Comparison of ENCODE assay signal across 21 cellular contexts in the genomic region with DNA sequence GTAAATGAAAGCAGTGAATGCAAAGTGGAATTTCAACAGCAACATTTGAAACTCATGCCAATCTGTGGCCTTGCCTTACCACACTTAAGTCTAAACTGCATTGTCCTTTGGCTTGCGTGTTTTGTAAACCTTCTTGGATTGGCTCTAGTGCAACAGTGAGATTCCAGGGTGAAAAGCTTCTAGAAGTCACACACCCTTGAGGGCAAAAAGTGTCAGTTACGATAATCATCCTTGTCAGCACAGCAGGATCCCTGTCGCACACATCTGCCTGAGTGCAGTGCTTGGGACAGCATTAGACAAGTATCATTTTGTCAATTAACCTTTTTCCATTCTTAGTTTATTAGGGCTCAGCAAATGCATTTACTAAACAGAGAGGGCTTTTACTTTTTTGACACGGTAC.
"Had no signal": no experiment of that assay in that cellular context is flagged by ENCODE, and none has a peak within 500 bp of the region (broad histone marks: within the 10 kb centered on the region; RNA-seq: fewer than 3 reads in every experiment).

No MANE protein-coding gene starts in this region.

- H3K36me3 ChIP-seq: heart left ventricle, spleen, tibial nerve had no signal

- H3K27me3 ChIP-seq: spleen, tibial nerve had no signal

- H3K27ac ChIP-seq: heart left ventricle, spleen, tibial nerve, VCaP had no signal

- H3K9me3 ChIP-seq: heart left ventricle, spleen, tibial nerve had no signal

- H3K4me1 ChIP-seq: heart left ventricle, spleen had no signal

- H3K27ac Mint-ChIP-seq: activated CD4-positive, alpha-beta memory T cell treated with anti-CD3 and anti-CD28 coated beads for 36 hours; activated CD4-positive, alpha-beta T cell treated with anti-CD3 and anti-CD28 coated beads, Interleukin-2, amount 10 ng/mL, durations not matched to agents 24 days and 14 days; activated T-cell treated with anti-CD3 and anti-CD28 coated beads, Interleukin-2, amount 50 U/mL, for 24 hours; immature natural killer cell; memory B cell; naive thymus-derived CD4-positive, alpha-beta T cell; T-helper 2 cell treated with Interferon-gamma antibody and Interleukin-4, amounts not matched to agents 5 μg/mL and 100 μg/mL, for 36 hours had no signal

- H3K36me3 Mint-ChIP-seq: activated CD4-positive, alpha-beta memory T cell treated with anti-CD3 and anti-CD28 coated beads for 36 hours; memory B cell; naive thymus-derived CD4-positive, alpha-beta T cell had no signal

- H3K27me3 Mint-ChIP-seq: activated CD4-positive, alpha-beta T cell treated with anti-CD3 and anti-CD28 coated beads, Interleukin-2, amount 10 ng/mL, durations not matched to agents 24 days and 14 days; activated T-cell treated with anti-CD3 and anti-CD28 coated beads, Interleukin-2, amount 50 U/mL, for 24 hours; memory B cell had no signal

- H3K4me1 Mint-ChIP-seq: activated CD4-positive, alpha-beta T cell treated with anti-CD3 and anti-CD28 coated beads, Interleukin-2, amount 10 ng/mL, durations not matched to agents 24 days and 14 days; immature natural killer cell; memory B cell; naive thymus-derived CD4-positive, alpha-beta T cell had no signal

- H3K4me3 ChIP-seq: heart left ventricle, spleen, tibial nerve had no signal

- DNase-seq: activated CD4-positive, alpha-beta memory T cell treated with anti-CD3 and anti-CD28 coated beads for 36 hours; activated CD4-positive, alpha-beta T cell treated with anti-CD3 and anti-CD28 coated beads, Interleukin-2, amount 10 ng/mL, durations not matched to agents 24 days and 14 days; activated CD8-positive, alpha-beta memory T cell treated with anti-CD3 and anti-CD28 coated beads, Interleukin-2, amount 50 U/mL, for 48 hours; activated gamma-delta T cell; activated naive CD4-positive, alpha-beta T cell treated with anti-CD3 and anti-CD28 coated beads, Interleukin-2, amount 50 U/mL, for 16 hours; activated T-cell treated with anti-CD3 and anti-CD28 coated beads, Interleukin-2, amount 50 U/mL, for 24 hours; amniotic stem cell; central memory CD4-positive, alpha-beta T cell; foreskin fibroblast; heart left ventricle; hypothalamus; immature natural killer cell; midbrain; naive thymus-derived CD4-positive, alpha-beta T cell; right cardiac atrium; spleen; stimulated activated naive CD4-positive, alpha-beta T cell treated with Interleukin-2 at 50 U/mL for 16 hours had no signal

- H3K4me3 Mint-ChIP-seq: activated CD4-positive, alpha-beta memory T cell treated with anti-CD3 and anti-CD28 coated beads for 36 hours; activated CD4-positive, alpha-beta T cell treated with anti-CD3 and anti-CD28 coated beads, Interleukin-2, amount 10 ng/mL, durations not matched to agents 24 days and 14 days; activated T-cell treated with anti-CD3 and anti-CD28 coated beads, Interleukin-2, amount 50 U/mL, for 24 hours; immature natural killer cell; memory B cell; naive thymus-derived CD4-positive, alpha-beta T cell; T-helper 2 cell treated with Interferon-gamma antibody and Interleukin-4, amounts not matched to agents 5 μg/mL and 100 μg/mL, for 36 hours had no signal

- H3K9me3 Mint-ChIP-seq: activated CD4-positive, alpha-beta memory T cell treated with anti-CD3 and anti-CD28 coated beads for 36 hours; activated CD4-positive, alpha-beta T cell treated with anti-CD3 and anti-CD28 coated beads, Interleukin-2, amount 10 ng/mL, durations not matched to agents 24 days and 14 days; activated T-cell treated with anti-CD3 and anti-CD28 coated beads, Interleukin-2, amount 50 U/mL, for 24 hours had no signal
